Comparison of ENCODE assay signal across 1 cellular context in the genomic region with DNA sequence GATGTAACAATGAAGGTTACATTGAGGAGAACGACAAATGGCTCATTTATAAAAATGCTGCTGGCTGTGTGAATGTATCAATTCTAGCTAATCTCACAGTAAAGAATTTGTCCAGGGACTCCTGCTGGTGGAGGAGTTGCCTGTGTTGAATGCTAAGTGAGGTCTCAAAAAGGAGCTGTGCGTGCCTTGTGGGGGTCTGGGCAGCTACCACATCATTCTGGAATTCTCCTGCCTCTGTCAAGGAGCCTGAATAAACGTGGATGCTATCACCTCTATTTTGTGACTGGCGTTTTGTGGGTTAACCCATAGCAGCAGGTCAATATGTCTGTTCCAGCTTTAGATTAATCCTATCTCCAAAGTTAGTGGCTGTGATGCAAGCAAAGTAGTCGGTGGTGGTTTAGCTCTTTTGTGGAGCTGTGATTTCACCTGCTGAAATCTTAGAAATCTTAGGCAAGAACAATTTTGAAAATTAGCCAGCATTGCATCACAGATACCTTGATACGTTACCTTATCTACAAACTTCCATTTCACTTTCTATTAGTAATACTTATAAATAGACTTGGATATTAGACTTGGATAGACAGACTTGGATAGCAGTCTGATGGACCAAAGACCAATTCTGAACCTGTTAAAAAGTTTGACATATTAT.
TF ChIP-seq lines count a peak whose summit lies in the region.

No MANE protein-coding gene starts in this region.

TF ChIP-seq in H1, 55 proteins besides CTCF, POLR2A, EP300 and RAD21 (continued from another document):
- TF ChIP-seq ATF3 (IDR thresholded peaks at IDR 0.05; ENCODE audit: insufficient read depth, low read depth, low read length), result no peak
- no peak for TF ChIP-seq SP2 (IDR thresholded peaks at IDR 0.05; ENCODE audit: low read length)
- no peak for TF ChIP-seq MAFK (IDR thresholded peaks at IDR 0.05; ENCODE audit: low read depth, low read length)
- TF ChIP-seq CTBP2 (IDR thresholded peaks at IDR 0.05; ENCODE audit: borderline replicate concordance, insufficient read depth, insufficient read length, low read length), result no peak
- TF ChIP-seq JUN (IDR thresholded peaks at IDR 0.05; ENCODE audit: low read depth, low read length), result no peak
- no peak for TF ChIP-seq PHF8 (conservative IDR thresholded peaks at IDR 0.05; ENCODE audit: low read depth, low read length)
- no peak for TF ChIP-seq POLR2AphosphoS5 (IDR thresholded peaks at IDR 0.05; ENCODE audit: low read depth, low read length)
- TF ChIP-seq CHD7 (IDR thresholded peaks at IDR 0.05; ENCODE audit: insufficient replicate concordance, low read length), result no peak
- no peak for TF ChIP-seq SIRT6 (IDR thresholded peaks at IDR 0.05; ENCODE audit: low read length)
- TF ChIP-seq RFX5 (IDR thresholded peaks at IDR 0.05; ENCODE audit: borderline replicate concordance, low read depth, low read length), result no peak
- TF ChIP-seq, protein P1, sequence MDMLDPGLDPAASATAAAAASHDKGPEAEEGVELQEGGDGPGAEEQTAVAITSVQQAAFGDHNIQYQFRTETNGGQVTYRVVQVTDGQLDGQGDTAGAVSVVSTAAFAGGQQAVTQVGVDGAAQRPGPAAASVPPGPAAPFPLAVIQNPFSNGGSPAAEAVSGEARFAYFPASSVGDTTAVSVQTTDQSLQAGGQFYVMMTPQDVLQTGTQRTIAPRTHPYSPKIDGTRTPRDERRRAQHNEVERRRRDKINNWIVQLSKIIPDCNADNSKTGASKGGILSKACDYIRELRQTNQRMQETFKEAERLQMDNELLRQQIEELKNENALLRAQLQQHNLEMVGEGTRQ (IDR thresholded peaks at IDR 0.05; ENCODE audit: low read length), result no peak
- TF ChIP-seq RXRA (IDR thresholded peaks at IDR 0.05; ENCODE audit: insufficient read depth, low read depth, low read length), result no peak
- no peak for TF ChIP-seq KDM5A (IDR thresholded peaks at IDR 0.05; ENCODE audit: low read length)
- no peak for TF ChIP-seq GABPA (IDR thresholded peaks at IDR 0.05; ENCODE audit: borderline replicate concordance, insufficient read depth, low read length)
- TF ChIP-seq BACH1 (IDR thresholded peaks at IDR 0.05; ENCODE audit: low read length), result no peak
- TF ChIP-seq CBX5 (IDR thresholded peaks at IDR 0.05; ENCODE audit: low read depth, low read length), result no peak
- no peak for TF ChIP-seq BCL11A (IDR thresholded peaks at IDR 0.05; ENCODE audit: low read depth in 2 of 2, low read length in 2 of 2)
- no peak for TF ChIP-seq SP4 (IDR thresholded peaks at IDR 0.05; ENCODE audit: low read length)
- TF ChIP-seq SP1 (IDR thresholded peaks at IDR 0.05; ENCODE audit: low read depth, low read length), result no peak
